13 cellular contexts compared by ENCODE assay signal in the genomic region with DNA sequence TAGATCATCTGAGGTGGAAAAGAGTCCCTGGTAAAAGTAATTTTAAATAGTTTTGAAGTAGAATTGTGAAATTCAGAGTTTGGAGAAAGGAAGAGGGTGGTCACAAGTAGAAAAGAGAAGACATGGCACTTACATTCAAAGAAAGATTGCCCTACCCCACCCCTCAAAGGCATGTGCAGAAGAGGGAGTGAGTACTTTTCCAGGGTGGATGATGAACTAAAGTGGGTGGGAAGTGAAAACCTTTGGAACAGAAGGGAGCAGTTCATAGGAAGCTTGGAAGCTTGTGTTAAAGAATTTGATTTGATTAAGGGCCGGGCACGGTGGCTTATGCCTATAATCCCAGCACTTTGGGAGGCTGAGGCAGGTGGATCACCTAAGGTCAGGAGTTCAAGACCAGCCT. TPM values are rescaled to one million over a fixed set of nuclear protein-coding genes. Genes with fewer than 3 reads are reported as not detected.
DNase-seq lines count a peak whose midpoint lies in the region; ATAC-seq and TF ChIP-seq lines count a peak whose summit lies in the region.
"Had no signal": no experiment of that assay in that cellular context is flagged by ENCODE, and none has a peak within 500 bp of the region (broad histone marks: within the 10 kb centered on the region; RNA-seq: fewer than 3 reads in every experiment).

No MANE protein-coding gene starts in this region.

- H3K27me3 Mint-ChIP-seq in activated naive CD8-positive, alpha-beta T cell, result no peaks in the 10 kb centered on the region
- H3K27me3 Mint-ChIP-seq in mesothelial cell of epicardium (ENCODE audit: low read depth), result no peaks in the 10 kb centered on the region

- peak overlapping the region; percentile 95 for H3K27ac Mint-ChIP-seq in activated naive CD8-positive, alpha-beta T cell
- peak overlapping the region; percentile 66 for H3K27ac Mint-ChIP-seq in mesothelial cell of epicardium

- peaks cover 4% of the 10 kb centered on the region; the same call in 1 of the 2 replicates for H4K20me1 ChIP-seq in DOHH2 (ENCODE audit: control insufficient read depth, insufficient read depth, low read depth, low read length)

- no peaks in the 10 kb centered on the region for H3K36me3 Mint-ChIP-seq in activated naive CD8-positive, alpha-beta T cell
- peaks cover 2% of the 10 kb centered on the region for H3K36me3 Mint-ChIP-seq in mesothelial cell of epicardium

- peaks cover 61% of the 10 kb centered on the region for H3K4me1 Mint-ChIP-seq in activated naive CD8-positive, alpha-beta T cell (ENCODE audit: low read depth)
- H3K4me1 Mint-ChIP-seq in mesothelial cell of epicardium, result peaks cover 17% of the 10 kb centered on the region

- peak overlapping the region; percentile 74 for H3K4me3 Mint-ChIP-seq in activated naive CD8-positive, alpha-beta T cell
- no peak overlapping the region for H3K4me3 Mint-ChIP-seq in mesothelial cell of epicardium

- no peak for TF ChIP-seq POLR2A in lower leg skin (IDR thresholded peaks at IDR 0.05)

- DNase-seq in mesothelial cell of epicardium (ENCODE audit: low spot score in 2 of 2, unreplicated experiment in 2 of 2) (no peak), lower leg skin (ENCODE audit: low spot score in 2 of 2) (no peak), NCI-H2171 treated with DMSO at 0.1 percent for 48 hours (lab: John Stamatoyannopoulos, UW) (no peak)
- DNase-seq: brain microvascular endothelial cell, GOT3, NCI-H1694, NCI-H774 had no signal

- 65 to 73% methylated on average over 2 of the region's 2 CpGs for WGBS in lower leg skin, 2 donors

- H3K9me3 ChIP-seq in DOHH2 (ENCODE audit: control insufficient read depth, insufficient read depth, low read length), result no peaks in the 10 kb centered on the region

- H3K4me2 ChIP-seq in DOHH2 (ENCODE audit: low read length), result peak overlapping the region; percentile 81

- no peaks in the 10 kb centered on the region for H3K9me3 Mint-ChIP-seq in activated naive CD8-positive, alpha-beta T cell (ENCODE audit: low read depth)
- H3K9me3 Mint-ChIP-seq in mesothelial cell of epicardium, result no peaks in the 10 kb centered on the region

- ATAC-seq in HG03378 (IDR thresholded peaks at IDR 0.05; ENCODE audit: unreplicated experiment), result no peak
- ATAC-seq in HG03039 (IDR thresholded peaks at IDR 0.05; ENCODE audit: unreplicated experiment), result no peak

- H3K9me2 ChIP-seq in DOHH2 (replicated peaks; ENCODE audit: control insufficient read depth, low read length), result no peaks in the 10 kb centered on the region

- TF ChIP-seq CTCF in 22Rv1 (IDR thresholded peaks at IDR 0.05), result no peak
- no peak for TF ChIP-seq CTCF in DOHH2 (IDR thresholded peaks at IDR 0.05; ENCODE audit: low read depth, low read length, poor library complexity, severe bottlenecking)
- TF ChIP-seq CTCF in mesothelial cell of epicardium (IDR thresholded peaks at IDR 0.05; ENCODE audit: unreplicated experiment), result no peak
- no peak for TF ChIP-seq CTCF in lower leg skin (IDR thresholded peaks at IDR 0.05)

- H3F3A ChIP-seq in DOHH2 (ENCODE audit: control insufficient read depth, insufficient read depth), result peaks cover 63% of the 10 kb centered on the region

- H3K36me3 ChIP-seq in DOHH2 (ENCODE audit: control insufficient read depth, low read length), result peaks cover 56% of the 10 kb centered on the region
- H3K36me3 ChIP-seq: brain microvascular endothelial cell had no signal

- peaks cover 95% of the 10 kb centered on the region for H3K4me1 ChIP-seq in DOHH2 (ENCODE audit: control insufficient read depth, low read length)

- intact Hi-C loops in lower leg skin (cut with DNase I; ENCODE audit: low total_unique reads), result no loop called here

- H3K27me3 ChIP-seq in DOHH2 (ENCODE audit: control insufficient read depth, low read length), result no peaks in the 10 kb centered on the region
- H3K27me3 ChIP-seq: brain microvascular endothelial cell had no signal

- H3K4me3 ChIP-seq in DOHH2 (ENCODE audit: low read length), result no peak overlapping the region
- H3K4me3 ChIP-seq in lower leg skin (ENCODE audit: low read depth, poor library complexity, severe bottlenecking), result no peak overlapping the region

- H3K27ac ChIP-seq in 22Rv1 (peak overlapping the region; percentile 14; the same call in 1 of the 2 replicates), DOHH2 (ENCODE audit: low read depth, low read length) (peak overlapping the region; percentile 91)
- H3K27ac ChIP-seq: brain microvascular endothelial cell, C4-2B had no signal

- H3K79me2 ChIP-seq in DOHH2 (ENCODE audit: control insufficient read depth, low read length), result peaks cover 99% of the 10 kb centered on the region

RNA-seq across cellular contexts. Expression of a gene that starts 23.6 kb away (rescaled TPM):
- total RNA-seq in mesothelial cell of epicardium, result 127 to 130 TPM (median 129 TPM) in 3 replicates
- 100 to 1,000 TPM in 2 of 4 donors, 10 to 100 TPM in 2; 91.1 to 122 (median 96.2) TPM for total RNA-seq in lower leg skin

RNA-seq across cellular contexts. Expression of a gene that starts 56.0 kb away (rescaled TPM):
- total RNA-seq in mesothelial cell of epicardium (16.9 to 19.1 TPM (median 18.4 TPM) in 3 replicates), lower leg skin (10 to 100 TPM; 12.2 to 15.4 (median 13.1) TPM)

RNA-seq across cellular contexts. Expression of a gene that starts 58.4 kb away (rescaled TPM):
- total RNA-seq in mesothelial cell of epicardium, result not detected in 3 replicates
- total RNA-seq in lower leg skin, result 1 to 10 TPM in 2 of 4 donors, under 1 TPM in 2; 0.46 to 2.0 (median 1.0) TPM
